ENCODE assay signal across 8 cellular contexts in the genomic region with DNA sequence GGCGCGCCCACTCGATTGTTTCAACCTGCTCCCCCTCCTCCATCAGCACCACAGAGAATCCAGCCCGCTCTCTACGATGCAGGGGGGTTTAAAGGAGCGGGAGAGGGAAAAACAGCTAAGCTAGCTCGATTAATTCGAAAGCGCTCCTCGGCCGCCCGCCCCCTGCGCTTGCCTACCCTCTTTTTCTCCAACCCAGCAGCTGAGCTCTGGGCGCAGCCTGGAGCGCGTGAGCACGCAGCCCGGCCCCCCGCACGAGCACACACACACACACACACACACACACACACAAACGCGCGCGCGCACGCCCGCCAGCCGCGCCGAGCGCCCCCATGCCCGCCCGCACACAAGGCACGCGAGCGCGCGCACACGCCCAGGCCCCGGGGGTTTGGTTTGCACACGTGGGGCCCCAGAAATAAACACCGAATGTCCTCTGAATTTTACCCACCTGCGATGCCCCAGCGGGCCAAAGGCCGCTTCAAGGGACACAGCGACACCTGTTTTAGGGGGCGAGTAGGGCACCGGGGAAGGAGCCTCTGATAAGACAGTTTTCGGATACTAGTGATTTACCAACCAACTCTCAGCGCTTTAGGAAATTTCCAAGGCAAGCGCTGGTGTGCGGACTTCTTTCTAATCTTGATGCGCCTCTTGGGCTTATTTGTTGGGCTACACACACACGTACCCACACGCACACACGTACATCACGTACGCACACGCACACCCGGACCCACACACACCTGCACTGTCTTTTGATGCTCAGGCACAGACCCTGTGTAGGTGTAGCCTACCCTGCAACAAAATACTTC. TPM values are rescaled to one million over a fixed set of nuclear protein-coding genes. Genes with fewer than 3 reads are reported as not detected.
DNase-seq lines count a peak whose midpoint lies in the region; ATAC-seq and TF ChIP-seq lines count a peak whose summit lies in the region.

No MANE protein-coding gene starts in this region.

- DNase-seq in activated CD8-positive, alpha-beta memory T cell treated with anti-CD3 and anti-CD28 coated beads, Interleukin-2, amount 10 ng/mL, durations not matched to agents 7 days and 5 days: peak; percentile 58
- DNase-seq in activated CD8-positive, alpha-beta memory T cell treated with anti-CD3 and anti-CD28 coated beads for 24 hours: no peak
- DNase-seq in LoVo (ENCODE audit: low spot score) (peak; percentile 64), T1000 (lab: John Stamatoyannopoulos, UW) (peak; percentile 6), progenitor cell of endocrine pancreas (ENCODE audit: low spot score, unreplicated experiment) (no peak), GOT3 (lab: John Stamatoyannopoulos, UW) (no peak)

- H3K27ac ChIP-seq in gastroesophageal sphincter: peak overlapping the region in 3 of 4 donors; percentile 72 to 79 (median 75)

- H3K27me3 Mint-ChIP-seq in activated CD8-positive, alpha-beta memory T cell treated with anti-CD3 and anti-CD28 coated beads, Interleukin-2, amount 10 ng/mL, durations not matched to agents 7 days and 5 days: peaks cover 81% of the 10 kb centered on the region
- peaks cover 87% of the 10 kb centered on the region for H3K27me3 Mint-ChIP-seq in progenitor cell of endocrine pancreas

- H3K4me1 ChIP-seq in gastroesophageal sphincter: peaks cover 0 to 62% (median 33%) of the 10 kb centered on the region in 3 donors

- TF ChIP-seq CTCF in gastroesophageal sphincter (IDR thresholded peaks at IDR 0.05) (peak in 1 of 4 experiments; percentile 38), progenitor cell of endocrine pancreas (IDR thresholded peaks at IDR 0.05; ENCODE audit: unreplicated experiment) (peak; percentile 56)

- TF ChIP-seq EP300 in gastroesophageal sphincter (IDR thresholded peaks at IDR 0.05): no peak

- no peaks in the 10 kb centered on the region for H3K9me3 Mint-ChIP-seq in activated CD8-positive, alpha-beta memory T cell treated with anti-CD3 and anti-CD28 coated beads, Interleukin-2, amount 10 ng/mL, durations not matched to agents 7 days and 5 days (ENCODE audit: low read depth)
- no peaks in the 10 kb centered on the region for H3K9me3 Mint-ChIP-seq in progenitor cell of endocrine pancreas (ENCODE audit: low read depth)

- H3K4me3 Mint-ChIP-seq in activated CD8-positive, alpha-beta memory T cell treated with anti-CD3 and anti-CD28 coated beads, Interleukin-2, amount 10 ng/mL, durations not matched to agents 7 days and 5 days: peak overlapping the region; percentile 69
- H3K4me3 Mint-ChIP-seq in progenitor cell of endocrine pancreas (ENCODE audit: low read depth): peak overlapping the region; percentile 71

- peak; percentile 17 for ATAC-seq in activated CD8-positive, alpha-beta memory T cell treated with anti-CD3 and anti-CD28 coated beads, Interleukin-2, amount 10 ng/mL, durations not matched to agents 7 days and 5 days
- no peak for ATAC-seq in gastroesophageal sphincter
- ATAC-seq in GM21723 (IDR thresholded peaks at IDR 0.05; ENCODE audit: unreplicated experiment): no peak

- WGBS in gastroesophageal sphincter (ENCODE audit: low coverage in 1 of 2), 2 donors: 6 to 12% methylated on average over 8 to 15 of the region's 60 CpGs

- peaks cover 0 to 6% (median 0%) of the 10 kb centered on the region in 3 donors for H3K9me3 ChIP-seq in gastroesophageal sphincter

- no peak for TF ChIP-seq POLR2A in gastroesophageal sphincter (IDR thresholded peaks at IDR 0.05)

- peak overlapping the region; percentile 52 for H3K27ac Mint-ChIP-seq in activated CD8-positive, alpha-beta memory T cell treated with anti-CD3 and anti-CD28 coated beads, Interleukin-2, amount 10 ng/mL, durations not matched to agents 7 days and 5 days
- peak overlapping the region; percentile 52 for H3K27ac Mint-ChIP-seq in progenitor cell of endocrine pancreas

- H3K36me3 Mint-ChIP-seq in activated CD8-positive, alpha-beta memory T cell treated with anti-CD3 and anti-CD28 coated beads, Interleukin-2, amount 10 ng/mL, durations not matched to agents 7 days and 5 days: peaks cover 15% of the 10 kb centered on the region
- H3K36me3 Mint-ChIP-seq in progenitor cell of endocrine pancreas (ENCODE audit: insufficient read depth): no peaks in the 10 kb centered on the region

- CTCF ChIA-PET in activated CD8-positive, alpha-beta memory T cell treated with anti-CD3 and anti-CD28 coated beads, Interleukin-2, amount 10 ng/mL, durations not matched to agents 7 days and 5 days (lab: Charles Lee): interaction anchor here (0.6 to 2.5 kb wide), 4 partner anchors 10 to 61 kb away, joined by 3 to 13 read pairs (median 4); no protein-coding TSS in a partner anchor

- no peaks in the 10 kb centered on the region for H3K36me3 ChIP-seq in gastroesophageal sphincter

- peaks cover 98% of the 10 kb centered on the region for H3K27me3 ChIP-seq in gastroesophageal sphincter

- H3K4me3 ChIP-seq in gastroesophageal sphincter: peak overlapping the region; percentile 29 to 54

- peaks cover 36% of the 10 kb centered on the region for H3K4me1 Mint-ChIP-seq in activated CD8-positive, alpha-beta memory T cell treated with anti-CD3 and anti-CD28 coated beads, Interleukin-2, amount 10 ng/mL, durations not matched to agents 7 days and 5 days
- peaks cover 9% of the 10 kb centered on the region for H3K4me1 Mint-ChIP-seq in progenitor cell of endocrine pancreas (ENCODE audit: low read depth)

RNA-seq across cellular contexts. Expression of gene NRN1, which starts 0.8 kb away (rescaled TPM):
- total RNA-seq in activated CD8-positive, alpha-beta memory T cell treated with anti-CD3 and anti-CD28 coated beads, Interleukin-2, amount 10 ng/mL, durations not matched to agents 7 days and 5 days: 1 to 10 TPM in 1 of 2 experiments, under 1 TPM in 1; 0.26 to 1.7 TPM
- 10 to 100 TPM in 3 of 4 donors, 1 to 10 TPM in 1; 5.6 to 22.7 (median 15.1) TPM for total RNA-seq in gastroesophageal sphincter
- not detected in 2 replicates for total RNA-seq in progenitor cell of endocrine pancreas

Comparison
In these comparisons a context has a peak if more than half of its experiments do, and no peak if none do; other contexts are left out.
1. DNase-seq: peak in activated CD8-positive, alpha-beta memory T cell treated with anti-CD3 and anti-CD28 coated beads, Interleukin-2, amount 10 ng/mL, durations not matched to agents 7 days and 5 days (single experiment), LoVo (single experiment) and T1000 (single experiment); none in activated CD8-positive, alpha-beta memory T cell treated with anti-CD3 and anti-CD28 coated beads for 24 hours (single experiment), progenitor cell of endocrine pancreas (single experiment) and GOT3 (single experiment).